11 cellular contexts compared by ENCODE assay signal in the genomic region with DNA sequence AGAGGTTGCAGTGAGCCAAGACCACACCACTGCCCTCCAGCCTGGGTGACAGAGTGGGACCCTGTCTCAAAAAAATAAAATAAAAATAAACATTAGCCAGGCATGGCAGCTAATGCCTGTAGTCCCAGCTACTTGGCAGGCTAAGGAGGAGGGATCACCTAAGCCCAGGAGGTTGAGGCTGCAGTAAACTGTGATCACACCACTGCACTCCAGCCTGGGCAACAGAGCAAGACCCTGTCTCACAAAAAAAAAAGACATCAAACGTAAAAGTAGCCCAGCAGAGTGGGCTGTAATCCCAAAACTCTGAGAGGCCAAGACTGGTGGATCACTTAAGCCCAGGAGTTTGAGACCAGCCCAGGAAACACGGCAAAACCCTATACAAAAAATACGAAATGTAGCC. TPM values are rescaled to one million over a fixed set of nuclear protein-coding genes. Genes with fewer than 3 reads are reported as not detected.
DNase-seq lines count a peak whose midpoint lies in the region; ATAC-seq and TF ChIP-seq lines count a peak whose summit lies in the region.
"Had no signal": no experiment of that assay in that cellular context is flagged by ENCODE, and none has a peak within 500 bp of the region (broad histone marks: within the 10 kb centered on the region; RNA-seq: fewer than 3 reads in every experiment).

No MANE protein-coding gene starts in this region.

- no peaks in the 10 kb centered on the region for H3K27me3 ChIP-seq in CD4-positive, alpha-beta T cell (ENCODE audit: control insufficient read depth, insufficient read depth, low read length)
- no peaks in the 10 kb centered on the region for H3K27me3 ChIP-seq in osteoblast (ENCODE audit: insufficient read depth, low read length)
- no peaks in the 10 kb centered on the region for H3K27me3 ChIP-seq in MM.1S (replicated peaks; ENCODE audit: insufficient read depth, low read length)

- H3K27me3 Mint-ChIP-seq in CD4-positive, alpha-beta T cell: no peaks in the 10 kb centered on the region
- H3K27me3 Mint-ChIP-seq in WTC11 (ENCODE audit: low read depth) (no peaks in the 10 kb centered on the region), glutamatergic neuron (ENCODE audit: unreplicated experiment) (no peaks in the 10 kb centered on the region)
- H3K27me3 Mint-ChIP-seq: B cell had no signal

- ATAC-seq in CD4-positive, alpha-beta T cell (ENCODE audit: poor library complexity): no peak
- ATAC-seq in WTC11 (no peak), GM18861 (IDR thresholded peaks at IDR 0.05; ENCODE audit: unreplicated experiment) (no peak)

- H3K36me3 ChIP-seq in HEK293 (ENCODE audit: control insufficient read depth in 2 of 2, insufficient read depth in 1 of 2, low read length in 2 of 2) (no peaks in the 10 kb centered on the region; a peak in 1 of 3 replicates), osteoblast (ENCODE audit: insufficient read depth, low read length) (peaks cover under 1% of the 10 kb centered on the region), MM.1S (replicated peaks; ENCODE audit: insufficient read depth, low read length) (no peaks in the 10 kb centered on the region)

- no peak for DNase-seq in CD4-positive, alpha-beta T cell
- DNase-seq in WTC11 (ENCODE audit: low spot score) (no peak), osteoblast (ENCODE audit: insufficient read length, low spot score, missing footprints) (peak; percentile 58), MM.1S (no peak), glutamatergic neuron (no peak)
- DNase-seq: C1 segment of cervical spinal cord, DMS53 had no signal

- H3K27ac Mint-ChIP-seq in CD4-positive, alpha-beta T cell: peak overlapping the region; percentile 68
- H3K27ac Mint-ChIP-seq in WTC11 (no peak overlapping the region), glutamatergic neuron (ENCODE audit: unreplicated experiment) (no peak overlapping the region)

- POLR2A ChIA-PET in CD4-positive, alpha-beta T cell (lab: Charles Lee): interaction anchor here (0.8 kb wide), 1 partner anchor 18 kb away, joined by 3 read pairs; no protein-coding TSS in a partner anchor
- POLR2A ChIA-PET in HEK293 (lab: Yijun Ruan, JAX): no interaction called here
- POLR2A ChIA-PET in WTC11 (lab: Charles Lee): no interaction called here

- H3K9ac ChIP-seq in MM.1S (ENCODE audit: low read length): no peak overlapping the region

- no peaks in the 10 kb centered on the region for H3K9me3 Mint-ChIP-seq in CD4-positive, alpha-beta T cell
- peaks cover 10% of the 10 kb centered on the region for H3K9me3 Mint-ChIP-seq in WTC11
- H3K9me3 Mint-ChIP-seq in glutamatergic neuron (ENCODE audit: unreplicated experiment): peaks cover 1% of the 10 kb centered on the region

- peaks cover 9% of the 10 kb centered on the region for H4K20me1 ChIP-seq in osteoblast (ENCODE audit: insufficient read depth, low read length)
- no peaks in the 10 kb centered on the region; the same call in 1 of the 2 replicates for H4K20me1 ChIP-seq in MM.1S (ENCODE audit: insufficient read depth, low read length)

- H3K27ac ChIP-seq in CD4-positive, alpha-beta T cell (ENCODE audit: low read depth, low read length): no peak overlapping the region
- no peak overlapping the region for H3K27ac ChIP-seq in HEK293 (ENCODE audit: extremely low read depth, low read depth, low read length)
- H3K27ac ChIP-seq in osteoblast (ENCODE audit: low read depth, low read length): no peak overlapping the region
- H3K27ac ChIP-seq in MM.1S (ENCODE audit: low read length): no peak overlapping the region

- no peak overlapping the region for H2AFZ ChIP-seq in osteoblast (ENCODE audit: low read length)
- no peak overlapping the region for H2AFZ ChIP-seq in MM.1S (ENCODE audit: low read length)

- CTCF ChIA-PET in CD4-positive, alpha-beta T cell (lab: Charles Lee): no interaction called here
- CTCF ChIA-PET in HEK293 (lab: Yijun Ruan, JAX) (interaction anchor here (0.5 kb wide), 1 partner anchor 40 kb away, joined by 3 read pairs; no protein-coding TSS in a partner anchor), WTC11 (lab: Charles Lee) (no interaction called here)

- intact Hi-C loops in CD4-positive, alpha-beta T cell (cut with DNase I, micrococcal nuclease): no loop called here

- peaks cover 5% of the 10 kb centered on the region for H3K36me3 Mint-ChIP-seq in CD4-positive, alpha-beta T cell (ENCODE audit: low read depth)
- peaks cover 42% of the 10 kb centered on the region for H3K36me3 Mint-ChIP-seq in WTC11
- H3K36me3 Mint-ChIP-seq in glutamatergic neuron (ENCODE audit: unreplicated experiment): no peaks in the 10 kb centered on the region

- H3K4me3 Mint-ChIP-seq in CD4-positive, alpha-beta T cell: no peak overlapping the region
- H3K4me3 Mint-ChIP-seq in WTC11: no peak overlapping the region
- H3K4me3 Mint-ChIP-seq in glutamatergic neuron (ENCODE audit: unreplicated experiment): no peak overlapping the region

- H3K4me3 ChIP-seq in HEK293 (ENCODE audit: low read depth, low read length): no peak overlapping the region
- H3K4me3 ChIP-seq in osteoblast (ENCODE audit: insufficient read depth, low read length): no peak overlapping the region
- no peak overlapping the region for H3K4me3 ChIP-seq in MM.1S (ENCODE audit: low read length)
- H3K4me3 ChIP-seq: HAP-1 had no signal

- peaks cover 85% of the 10 kb centered on the region for H3K79me2 ChIP-seq in osteoblast (ENCODE audit: insufficient read depth, low read length)
- H3K79me2 ChIP-seq in MM.1S (ENCODE audit: low read length): peaks cover 93% of the 10 kb centered on the region

- H3K4me1 ChIP-seq in HEK293 (ENCODE audit: control insufficient read depth, insufficient read depth, low read length): no peaks in the 10 kb centered on the region
- no peaks in the 10 kb centered on the region for H3K4me1 ChIP-seq in osteoblast (ENCODE audit: insufficient read depth, low read length)
- H3K4me1 ChIP-seq in MM.1S (ENCODE audit: low read length): peaks cover 13% of the 10 kb centered on the region
- H3K4me1 ChIP-seq: HAP-1 had no signal

- H3K4me1 Mint-ChIP-seq in CD4-positive, alpha-beta T cell (ENCODE audit: low read depth): peaks cover 29% of the 10 kb centered on the region
- H3K4me1 Mint-ChIP-seq in WTC11 (no peaks in the 10 kb centered on the region), glutamatergic neuron (ENCODE audit: low read depth, unreplicated experiment) (no peaks in the 10 kb centered on the region)

- no peak overlapping the region for H3K4me2 ChIP-seq in osteoblast (ENCODE audit: insufficient read depth, low read length)
- no peak overlapping the region for H3K4me2 ChIP-seq in MM.1S (ENCODE audit: low read depth, low read length)

- TF ChIP-seq CTCF in CD4-positive, alpha-beta T cell (IDR thresholded peaks at IDR 0.05): no peak
- TF ChIP-seq CTCF in HEK293 (tag by site-specific recombination; IDR thresholded peaks at IDR 0.05): no peak
- no peak for TF ChIP-seq CTCF in WTC11 (IDR thresholded peaks at IDR 0.05)
- TF ChIP-seq CTCF in osteoblast (IDR thresholded peaks at IDR 0.05; ENCODE audit: extremely low read depth, low read depth, low read length): no peak
- no peak for TF ChIP-seq CTCF in MM.1S (IDR thresholded peaks at IDR 0.05; ENCODE audit: low read length)
- TF ChIP-seq CTCF in glutamatergic neuron (IDR thresholded peaks at IDR 0.05; ENCODE audit: partially characterized antibody, unreplicated experiment): no peak

- H3K9me2 ChIP-seq in MM.1S (replicated peaks; ENCODE audit: insufficient read depth, low read length): no peaks in the 10 kb centered on the region

- no peaks in the 10 kb centered on the region for H3K9me3 ChIP-seq in CD4-positive, alpha-beta T cell (ENCODE audit: control insufficient read depth, low read length)
- H3K9me3 ChIP-seq in HEK293 (ENCODE audit: control insufficient read depth, insufficient read depth, low read depth, low read length) (no peaks in the 10 kb centered on the region), osteoblast (ENCODE audit: low read depth, low read length) (no peaks in the 10 kb centered on the region), MM.1S (replicated peaks; ENCODE audit: insufficient read depth, low read length) (no peaks in the 10 kb centered on the region)

- peaks cover 4% of the 10 kb centered on the region; the same call in 1 of the 2 replicates for H3F3A ChIP-seq in MM.1S (ENCODE audit: insufficient read depth, low read length)

TF ChIP-seq in HEK293, 187 proteins besides CTCF, POLR2A, EP300 and RAD21:
- TF ChIP-seq ZNF121 (tag by site-specific recombination; IDR thresholded peaks at IDR 0.05) (0 out of 2 replicates have a peak, but pooled peaks have one; percentile 40), GLIS1 (tag by site-specific recombination; IDR thresholded peaks at IDR 0.05) (no peak)
TF ChIP-seq in HEK293: peak in this region for 1.

TF ChIP-seq in WTC11, 78 proteins besides CTCF, POLR2A, EP300 and RAD21:
- no peak for TF ChIP-seq FOXK1 (CRISPR knock-in tag; IDR thresholded peaks at IDR 0.05)
- peak; percentile 30; the same call in 1 of the 2 replicates for TF ChIP-seq ZNF121 (CRISPR knock-in tag; IDR thresholded peaks at IDR 0.05)
- no peak for TF ChIP-seq EMX1 (CRISPR knock-in tag; IDR thresholded peaks at IDR 0.05)
- TF ChIP-seq NR1H2 (CRISPR knock-in tag; IDR thresholded peaks at IDR 0.05): no peak
- no peak for TF ChIP-seq GTF2I (CRISPR knock-in tag; conservative IDR thresholded peaks at IDR 0.05)
- TF ChIP-seq NFATC4 (CRISPR knock-in tag; IDR thresholded peaks at IDR 0.05): no peak
- TF ChIP-seq ZNF263 (CRISPR knock-in tag; IDR thresholded peaks at IDR 0.05; ENCODE audit: low read depth): no peak
- no peak for TF ChIP-seq FOXJ3 (CRISPR knock-in tag; IDR thresholded peaks at IDR 0.05; ENCODE audit: borderline replicate concordance)

RNA-seq across cellular contexts. Expression of a gene that starts 19.0 kb away (rescaled TPM):
- total RNA-seq in CD4-positive, alpha-beta T cell: 10 to 100 TPM; 42.3 to 50.8 TPM
- total RNA-seq in WTC11 (2021) (44.4 to 48.0 TPM (median 46.1 TPM) in 3 replicates), osteoblast (34.5 and 40.9 TPM in 2 replicates), glutamatergic neuron (ENCODE audit: unreplicated experiment) (38.5 TPM)

RNA-seq across cellular contexts. Expression of a gene that starts 34.9 kb away (rescaled TPM):
- 10 to 100 TPM; 14.3 to 19.0 TPM for total RNA-seq in CD4-positive, alpha-beta T cell
- total RNA-seq in WTC11 (2021) (18.4 to 25.4 TPM (median 19.4 TPM) in 3 replicates), osteoblast (18.3 and 19.2 TPM in 2 replicates), glutamatergic neuron (ENCODE audit: unreplicated experiment) (18.2 TPM)
